In the genomic region with DNA sequence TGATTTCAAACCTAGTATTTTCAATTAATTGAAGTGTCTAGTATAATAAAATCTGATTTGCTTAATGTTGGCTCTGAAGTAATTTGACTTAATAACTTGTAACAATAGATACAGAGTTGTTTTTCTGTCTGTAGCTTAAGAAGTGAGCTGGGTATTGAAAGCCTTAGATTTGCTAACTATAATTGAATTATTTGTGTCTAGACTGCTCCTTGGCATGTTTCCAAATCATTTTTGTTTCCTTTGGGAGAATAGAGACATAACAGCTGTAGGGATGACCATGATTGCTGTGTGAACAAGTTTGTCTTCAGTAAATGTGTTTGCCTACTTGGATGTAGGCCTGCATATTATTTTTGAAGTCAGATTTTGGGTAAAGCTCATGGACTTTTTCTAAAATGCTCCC, we compare ENCODE assay signal across 16 cellular contexts.
DNase-seq lines count a peak whose midpoint lies in the region; FAIRE-seq and TF ChIP-seq lines count a peak whose summit lies in the region.
"Had no signal": no experiment of that assay in that cellular context is flagged by ENCODE, and none has a peak within 500 bp of the region (broad histone marks: within the 10 kb centered on the region; RNA-seq: fewer than 3 reads in every experiment).

No MANE protein-coding gene starts in this region.

- H3K27ac ChIP-seq in A673 (ENCODE audit: low read depth, low read length, poor library complexity, severe bottlenecking) (no peak overlapping the region), fibroblast of lung (ENCODE audit: insufficient read depth, low read length) (no peak overlapping the region)
- H3K27ac ChIP-seq: tibial artery had no signal

- TF ChIP-seq CTCF in A673 (conservative IDR thresholded peaks at IDR 0.05; ENCODE audit: low read depth, low read length): no peak
- no peak for TF ChIP-seq CTCF in fibroblast of lung (conservative IDR thresholded peaks at IDR 0.05 in 1 of 2, IDR thresholded peaks at IDR 0.05 in 1 of 2; ENCODE audit: low read depth in 1 of 2, low read length in 2 of 2)

- no peak overlapping the region for H2AFZ ChIP-seq in fibroblast of lung (ENCODE audit: low read length)

- no peak for FAIRE-seq in HTR-8/SVneo (lab: Jason Lieb, UNC)

- intact Hi-C loops in A673 (cut with micrococcal nuclease; ENCODE audit: unreplicated experiment): no loop called here

- no peaks in the 10 kb centered on the region for H3K36me3 ChIP-seq in A673 (ENCODE audit: insufficient read depth, low read length, poor library complexity, severe bottlenecking)
- H3K36me3 ChIP-seq in fibroblast of lung (ENCODE audit: control insufficient read depth, insufficient read depth, low read length): no peaks in the 10 kb centered on the region
- H3K36me3 ChIP-seq: tibial artery had no signal

- H3K27me3 ChIP-seq in A673 (replicated peaks; ENCODE audit: insufficient read depth, low read depth, low read length, poor library complexity) (no peaks in the 10 kb centered on the region), fibroblast of lung (ENCODE audit: control insufficient read depth, insufficient read depth, low read length) (no peaks in the 10 kb centered on the region)
- H3K27me3 ChIP-seq: tibial artery had no signal

- H3K9me3 ChIP-seq in A673 (ENCODE audit: low read depth, low read length, poor library complexity, severe bottlenecking): no peaks in the 10 kb centered on the region
- no peaks in the 10 kb centered on the region for H3K9me3 ChIP-seq in fibroblast of lung (ENCODE audit: control insufficient read depth, insufficient read depth, low read depth, low read length)
- H3K9me3 ChIP-seq: tibial artery had no signal

- no peak overlapping the region for H3K4me2 ChIP-seq in fibroblast of lung (ENCODE audit: extremely low read depth, insufficient read depth, low read length)

- POLR2A ChIA-PET in A673 (lab: Charles Lee; ENCODE audit: low non-redundant PET): no interaction called here

- H4K20me1 ChIP-seq in fibroblast of lung (ENCODE audit: control insufficient read depth, extremely low read depth, insufficient read depth, low read length): no peaks in the 10 kb centered on the region

- H3K79me2 ChIP-seq in fibroblast of lung (ENCODE audit: control insufficient read depth, insufficient read depth, low read length): peaks cover 6% of the 10 kb centered on the region

- peak; percentile 80 for DNase-seq in A673 (ENCODE audit: low spot score)
- peak; percentile 42 for DNase-seq in NCI-H1694 (lab: John Stamatoyannopoulos, UW)
- DNase-seq in fibroblast of lung (ENCODE audit: low read depth in 2 of 2): peak; percentile 23 to 32
- DNase-seq in HTR-8/SVneo (ENCODE audit: insufficient read length, low spot score): no peak
- DNase-seq in retina: no peak
- DNase-seq in dedifferentiated amniotic fluid mesenchymal stem cell (ENCODE audit: extremely low spot score): no peak
- DNase-seq in foreskin melanocyte: no peak
- DNase-seq: ACHN; activated CD8-positive, alpha-beta memory T cell treated with anti-CD3 and anti-CD28 coated beads, Interleukin-2, amount 50 U/mL, for 4 hours; activated naive CD4-positive, alpha-beta T cell treated with Interleukin-2 at 50 U/mL for 16 hours; islet precursor cell; KG1; mesendoderm; OCI-M1; tibial artery had no signal

- no TSS peak for BruUV-seq in A673 (replicated peaks; lab: Mats Ljungman, UMichigan)

- H3K9ac ChIP-seq in fibroblast of lung (ENCODE audit: insufficient read depth, low read length): no peak overlapping the region

- H3K4me3 ChIP-seq in A673 (ENCODE audit: low read depth, low read length, poor library complexity, severe bottlenecking) (no peak overlapping the region), fibroblast of lung (replicated peaks in 1 of 4; ENCODE audit: control extremely low read depth in 1 of 4, insufficient read depth in 1 of 4, low read depth in 3 of 4, low read length in 4 of 4) (no peak overlapping the region)
- H3K4me3 ChIP-seq: tibial artery had no signal

- CTCF ChIA-PET in A673 (lab: Charles Lee): no interaction called here

- H3K4me1 ChIP-seq in A673 (ENCODE audit: insufficient read depth, low read length, poor library complexity, severe bottlenecking) (peaks cover 26% of the 10 kb centered on the region), fibroblast of lung (ENCODE audit: control insufficient read depth, extremely low read depth, insufficient read depth, low read length) (no peaks in the 10 kb centered on the region)

TF ChIP-seq in PFSK-1, 5 proteins besides CTCF, POLR2A, EP300 and RAD21:
- TF ChIP-seq TAF1 (IDR thresholded peaks at IDR 0.05; ENCODE audit: borderline replicate concordance, insufficient read depth, low read length): no peak
- peak; percentile 40; the same call in 1 of the 2 replicates for TF ChIP-seq POLR2AphosphoS5 (IDR thresholded peaks at IDR 0.05; ENCODE audit: low read depth, low read length)
- no peak for TF ChIP-seq FOXP2 (optimal IDR thresholded peaks at IDR 0.05; ENCODE audit: borderline replicate concordance, extremely low read depth, extremely low read length, insufficient read depth)

Comparison
In these comparisons a context has a peak if more than half of its experiments do, and no peak if none do; other contexts are left out.
1. DNase-seq: peak in A673 (single experiment), NCI-H1694 (single experiment) and fibroblast of lung (2 of 2); none in HTR-8/SVneo (single experiment), retina (single experiment), dedifferentiated amniotic fluid mesenchymal stem cell (single experiment) and foreskin melanocyte (single experiment).